ENCODE assay signal across 1 cellular context in genomic region chr21:42051788-42052187, GRCh38.
TF ChIP-seq lines count a peak whose summit lies in the region.

No MANE protein-coding gene starts in this region.

TF ChIP-seq in K562, 482 proteins besides CTCF, POLR2A, EP300 and RAD21 (continued from another document and continues in another):
- no peak for TF ChIP-seq MGA (IDR thresholded peaks at IDR 0.05)
- TF ChIP-seq SNRNP70 (optimal IDR thresholded peaks at IDR 0.05; ENCODE audit: low read depth, low read length): no peak
- no peak for TF ChIP-seq CLOCK (CRISPR knock-in tag; IDR thresholded peaks at IDR 0.05; ENCODE audit: borderline replicate concordance)
- TF ChIP-seq CHD2 (IDR thresholded peaks at IDR 0.05; ENCODE audit: low read depth, low read length): no peak
- TF ChIP-seq ZNF436 (CRISPR knock-in tag; IDR thresholded peaks at IDR 0.05): no peak
- no peak for TF ChIP-seq KAT7 (CRISPR knock-in tag; IDR thresholded peaks at IDR 0.05; ENCODE audit: borderline replicate concordance)
- no peak for TF ChIP-seq GATAD2B (IDR thresholded peaks at IDR 0.05; ENCODE audit: borderline replicate concordance)
- no peak for TF ChIP-seq ATF6 (CRISPR knock-in tag; IDR thresholded peaks at IDR 0.05)
- no peak for TF ChIP-seq TAF1 (IDR thresholded peaks at IDR 0.05; ENCODE audit: control insufficient read depth, extremely low read depth, insufficient read depth, low read length, severe bottlenecking)
- TF ChIP-seq NCOA1 (IDR thresholded peaks at IDR 0.05; ENCODE audit: low read depth): no peak
- TF ChIP-seq XRCC3 (IDR thresholded peaks at IDR 0.05): no peak
- TF ChIP-seq TBP (optimal IDR thresholded peaks at IDR 0.05; ENCODE audit: low read depth, low read length): no peak
- TF ChIP-seq CREB3 (tag; conservative IDR thresholded peaks at IDR 0.05; ENCODE audit: low read depth): no peak
- TF ChIP-seq TOE1 (IDR thresholded peaks at IDR 0.05; ENCODE audit: borderline replicate concordance): no peak
- TF ChIP-seq TOE1 (CRISPR knock-in tag; IDR thresholded peaks at IDR 0.05; ENCODE audit: borderline replicate concordance, low read depth): no peak
- no peak for TF ChIP-seq SFPQ (IDR thresholded peaks at IDR 0.05; ENCODE audit: low read depth, low read length)
- peak; percentile 50; the same call in 1 of the 2 replicates for TF ChIP-seq MITF (IDR thresholded peaks at IDR 0.05)
- no peak for TF ChIP-seq SMARCA5 (IDR thresholded peaks at IDR 0.05)
- 0 out of 2 replicates have a peak, but pooled peaks have one; percentile 41 for TF ChIP-seq AFF4 (CRISPR knock-in tag; IDR thresholded peaks at IDR 0.05)
- TF ChIP-seq SRSF7 (optimal IDR thresholded peaks at IDR 0.05; ENCODE audit: low read depth, low read length): no peak
- no peak for TF ChIP-seq FIP1L1 (IDR thresholded peaks at IDR 0.05; ENCODE audit: low read depth, low read length, poor library complexity, severe bottlenecking)
- no peak for TF ChIP-seq ZNF695 (CRISPR knock-in tag; IDR thresholded peaks at IDR 0.05)
- no peak for TF ChIP-seq SLC30A9 (CRISPR knock-in tag; IDR thresholded peaks at IDR 0.05)
- TF ChIP-seq ATF2 (CRISPR knock-in tag; IDR thresholded peaks at IDR 0.05): no peak
- no peak for TF ChIP-seq MAFG (tag; conservative IDR thresholded peaks at IDR 0.05)
- no peak for TF ChIP-seq MAFF (IDR thresholded peaks at IDR 0.05; ENCODE audit: low read length)
- TF ChIP-seq RFX5 (IDR thresholded peaks at IDR 0.05; ENCODE audit: low read depth, low read length): no peak
- TF ChIP-seq FUS (optimal IDR thresholded peaks at IDR 0.05; ENCODE audit: low read depth, low read length): no peak
